9 cellular contexts compared by ENCODE assay signal in genomic region chr18:48955528-48956261, GRCh38. TPM values are rescaled to one million over a fixed set of nuclear protein-coding genes. Genes with fewer than 3 reads are reported as not detected.
A peak's percentile ranks its signal among the peaks of the same experiment; 100 is the strongest.
DNase-seq lines count a peak whose midpoint lies in the region; TF ChIP-seq lines count a peak whose summit lies in the region.
"Had no signal": no experiment of that assay in that cellular context is flagged by ENCODE, and none has a peak within 500 bp of the region (broad histone marks: within the 10 kb centered on the region; RNA-seq: fewer than 3 reads in every experiment).

No MANE protein-coding gene starts in this region.

- no peaks in the 10 kb centered on the region for H4K20me1 ChIP-seq in fibroblast of lung (ENCODE audit: control insufficient read depth, extremely low read depth, insufficient read depth, low read length)

- H3K9me3 ChIP-seq in fibroblast of lung (ENCODE audit: control insufficient read depth, insufficient read depth, low read depth, low read length) = no peaks in the 10 kb centered on the region
- H3K9me3 ChIP-seq in trophoblast cell (ENCODE audit: insufficient read depth, low read depth, low read length) = no peaks in the 10 kb centered on the region
- H3K9me3 ChIP-seq: neutrophil had no signal

- peak overlapping the region; percentile 0 for H3K18ac ChIP-seq in trophoblast cell (ENCODE audit: low read length)

- peak overlapping the region; percentile 28 for H4K91ac ChIP-seq in trophoblast cell (ENCODE audit: low read depth, low read length)

- no peak overlapping the region for H2AFZ ChIP-seq in fibroblast of lung (ENCODE audit: low read length)
- no peak overlapping the region for H2AFZ ChIP-seq in trophoblast cell (ENCODE audit: insufficient read depth, low read length, poor library complexity)

- WGBS in trophoblast cell (ENCODE audit: extremely low coverage, insufficient coverage, insufficient read length) = no CpG with 5 or more reads among the region's 9 CpGs

- H3K36me3 ChIP-seq in fibroblast of lung (ENCODE audit: control insufficient read depth, insufficient read depth, low read length) (no peaks in the 10 kb centered on the region), trophoblast cell (ENCODE audit: control insufficient read depth in 1 of 2, insufficient read depth in 2 of 2, low read length in 2 of 2) (no peaks in the 10 kb centered on the region)
- H3K36me3 ChIP-seq: neutrophil had no signal

- no peaks in the 10 kb centered on the region for H3K27me3 ChIP-seq in fibroblast of lung (ENCODE audit: control insufficient read depth, insufficient read depth, low read length)
- no peaks in the 10 kb centered on the region for H3K27me3 ChIP-seq in trophoblast cell (ENCODE audit: insufficient read depth, low read length)
- H3K27me3 ChIP-seq: neutrophil had no signal

- H2BK12ac ChIP-seq in trophoblast cell (ENCODE audit: low read length) = peak overlapping the region; percentile 23

- H4K8ac ChIP-seq in trophoblast cell (ENCODE audit: low read depth, low read length) = no peak overlapping the region

- peak overlapping the region; percentile 68 for H3K4me2 ChIP-seq in fibroblast of lung (ENCODE audit: extremely low read depth, insufficient read depth, low read length)
- no peak overlapping the region for H3K4me2 ChIP-seq in trophoblast cell (ENCODE audit: low read length)

- no peak overlapping the region for H4K12ac ChIP-seq in trophoblast cell (ENCODE audit: low read depth, low read length)

- H2BK5ac ChIP-seq in trophoblast cell (ENCODE audit: low read depth, low read length, poor library complexity) = peak overlapping the region; percentile 68

- peak overlapping the region; percentile 3 for H2AK5ac ChIP-seq in trophoblast cell (ENCODE audit: low read length)

- H3K14ac ChIP-seq in trophoblast cell (ENCODE audit: low read length) = no peak overlapping the region

- no peak overlapping the region for H3K4me3 ChIP-seq in fibroblast of lung (replicated peaks in 1 of 4; ENCODE audit: control extremely low read depth in 1 of 4, insufficient read depth in 1 of 4, low read depth in 3 of 4, low read length in 4 of 4)
- no peak overlapping the region for H3K4me3 ChIP-seq in trophoblast cell (ENCODE audit: low read depth, low read length)

- H3K9ac ChIP-seq in fibroblast of lung (ENCODE audit: insufficient read depth, low read length) (no peak overlapping the region), trophoblast cell (ENCODE audit: low read length) (no peak overlapping the region)

- H3K23ac ChIP-seq in trophoblast cell (ENCODE audit: low read length) = peak overlapping the region; percentile 21

- TF ChIP-seq CTCF in fibroblast of lung (conservative IDR thresholded peaks at IDR 0.05 in 1 of 2, IDR thresholded peaks at IDR 0.05 in 1 of 2; ENCODE audit: low read depth in 1 of 2, low read length in 2 of 2) = no peak

- H3K4ac ChIP-seq in trophoblast cell (ENCODE audit: low read depth, low read length) = no peak overlapping the region

- H3K79me2 ChIP-seq in fibroblast of lung (ENCODE audit: control insufficient read depth, insufficient read depth, low read length) (peaks cover 9% of the 10 kb centered on the region), trophoblast cell (ENCODE audit: control insufficient read depth, insufficient read depth, low read length, poor library complexity) (peaks cover 17% of the 10 kb centered on the region)

- H3K27ac ChIP-seq in fibroblast of lung (ENCODE audit: insufficient read depth, low read length) (peak overlapping the region; percentile 88), trophoblast cell (ENCODE audit: low read depth, low read length) (peak overlapping the region; percentile 68)
- H3K27ac ChIP-seq: neutrophil had no signal

- peaks cover 49% of the 10 kb centered on the region for H3K79me1 ChIP-seq in trophoblast cell (ENCODE audit: low read length)

- H2BK120ac ChIP-seq in trophoblast cell (ENCODE audit: insufficient read depth, low read length, poor library complexity) = peak overlapping the region; percentile 89

- DNase-seq in COR-L47 (lab: John Stamatoyannopoulos, UW) (peak; percentile 38), RPMI7951 (ENCODE audit: low read depth) (peak; percentile 84), fibroblast of lung (ENCODE audit: low read depth in 2 of 2) (peak; percentile 56 to 94), trophoblast cell (peak; percentile 87 to 93), COLO829 (ENCODE audit: low spot score) (no peak), NCI-H748 treated with DMSO at 0.1 percent for 48 hours (lab: John Stamatoyannopoulos, UW) (no peak), anterior cingulate cortex (lab: John Stamatoyannopoulos, UW) (no peak), hypothalamus (lab: John Stamatoyannopoulos, UW) (no peak)

- H3K4me1 ChIP-seq in fibroblast of lung (ENCODE audit: control insufficient read depth, extremely low read depth, insufficient read depth, low read length) (peaks cover 20% of the 10 kb centered on the region), trophoblast cell (ENCODE audit: control insufficient read depth in 1 of 2, insufficient read depth in 2 of 2, low read length in 2 of 2) (peaks cover 18 to 31% of the 10 kb centered on the region in 2 experiments)

RNA-seq across cellular contexts. Expression of gene SMAD7, which starts 4.9 kb away (rescaled TPM):
- total RNA-seq in RPMI7951 (2014; rRNA removed; shearing (Covaris generic)) = 8.8 and 9.0 TPM in 2 replicates
- 16.3 and 23.1 TPM in 2 replicates for total RNA-seq in fibroblast of lung
- 6.1 and 8.1 TPM in 2 replicates for polyA plus RNA-seq in fibroblast of lung
- 5.0 and 7.1 TPM in 2 replicates for polyA plus RNA-seq in fibroblast of lung (2012)
- 14.3 and 26.8 TPM in 2 replicates for polyA minus RNA-seq in fibroblast of lung (ENCODE audit: low replicate concordance)
- 108 and 116 TPM in 2 replicates for polyA plus RNA-seq in trophoblast cell (2013)

Comparison
In these comparisons a context has a peak if more than half of its experiments do, and no peak if none do; other contexts are left out.
1. DNase-seq: peak in COR-L47 (single experiment), RPMI7951 (single experiment), fibroblast of lung (2 of 2) and trophoblast cell (2 of 2); none in COLO829 (single experiment), NCI-H748 treated with DMSO at 0.1 percent for 48 hours (single experiment), anterior cingulate cortex (0 of 58) and hypothalamus (0 of 51).